In the genomic region with DNA sequence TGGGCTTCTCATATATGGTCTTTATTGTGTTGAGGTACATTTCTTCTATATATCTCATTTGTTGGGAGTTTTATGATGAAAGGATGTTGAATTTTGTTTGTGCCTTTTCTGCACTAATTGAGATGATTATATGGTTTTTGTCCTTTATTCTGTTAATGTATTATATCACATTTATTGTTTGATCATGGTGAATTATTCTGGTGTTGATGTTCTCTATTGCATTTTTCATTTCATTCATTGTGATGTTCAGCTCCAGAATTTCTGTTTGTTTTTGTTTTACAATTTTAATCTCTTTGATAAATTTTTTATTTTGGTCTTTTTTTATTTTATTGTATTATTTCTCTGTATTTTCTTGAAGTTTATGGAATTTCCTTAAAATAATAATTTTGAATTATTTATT, we compare ENCODE assay signal across 28 cellular contexts.
"Had no signal": no experiment of that assay in that cellular context is flagged by ENCODE, and none has a peak within 500 bp of the region (broad histone marks: within the 10 kb centered on the region; RNA-seq: fewer than 3 reads in every experiment).

No MANE protein-coding gene starts in this region.

- H3K27ac ChIP-seq: ascending aorta, breast epithelium, cardiac muscle cell, colonic mucosa, epithelial cell of prostate, esophagus squamous epithelium had no signal

- H3K4me1 ChIP-seq: ascending aorta, breast epithelium, colonic mucosa, esophagus squamous epithelium had no signal

- H3K36me3 ChIP-seq: ascending aorta, breast epithelium, cardiac muscle cell, colonic mucosa, esophagus squamous epithelium had no signal

- H3K4me3 ChIP-seq: ascending aorta, breast epithelium, cardiac muscle cell, colonic mucosa, esophagus squamous epithelium had no signal

- H3K27me3 ChIP-seq: ascending aorta, breast epithelium, cardiac muscle cell, colonic mucosa, esophagus squamous epithelium had no signal

- ATAC-seq: activated naive CD4-positive, alpha-beta T cell treated with anti-CD3 and anti-CD28 coated beads, Interleukin-2, amount 50 U/mL, for 72 hours; activated T-cell treated with anti-CD3 and anti-CD28 coated beads, Interleukin-2, amount 50 U/mL, for 72 hours had no signal

- H3K9me3 ChIP-seq: colonic mucosa had no signal

- FAIRE-seq: endometrium, endothelial cell of umbilical vein had no signal

- DNase-seq: activated CD4-positive, alpha-beta memory T cell treated with anti-CD3 and anti-CD28 coated beads, Interleukin-2, amount 10 ng/mL, durations not matched to agents 7 days and 5 days; activated CD4-positive, alpha-beta T cell treated with anti-CD3 and anti-CD28 coated beads for 1 hour; activated CD4-positive, alpha-beta T cell treated with anti-CD3 and anti-CD28 coated beads for 4 hours; activated CD4-positive, alpha-beta T cell treated with anti-CD3 and anti-CD28 coated beads, Interleukin-2, amount 10 ng/mL, durations not matched to agents 7 days and 5 days; activated CD4-positive, alpha-beta T cell treated with anti-CD3 and anti-CD28 coated beads, Interleukin-2, amount 50 U/mL, for 4 hours; activated CD8-positive, alpha-beta memory T cell treated with anti-CD3 and anti-CD28 coated beads, Interleukin-2, amount 50 U/mL, for 48 hours; activated gamma-delta T cell; activated naive CD4-positive, alpha-beta T cell; activated naive CD4-positive, alpha-beta T cell treated with anti-CD3 and anti-CD28 coated beads, Interleukin-2, amount 10 ng/mL, durations not matched to agents 7 days and 5 days; activated naive CD8-positive, alpha-beta T cell treated with anti-CD3 and anti-CD28 coated beads, Interleukin-2, amount 10 ng/mL, durations not matched to agents 7 days and 5 days; activated T-cell treated with anti-CD3 and anti-CD28 coated beads for 4 hours; activated T-cell treated with anti-CD3 and anti-CD28 coated beads, Interleukin-2, amount 50 U/mL, for 24 hours; activated T-cell treated with anti-CD3 and anti-CD28 coated beads, Interleukin-2, amount 50 U/mL, for 72 hours; central memory CD4-positive, alpha-beta T cell; cerebellar nuclear complex; colonic mucosa; effector CD8-positive, alpha-beta T cell; esophagus squamous epithelium; foreskin melanocyte; head of caudate nucleus; T-helper 2 cell had no signal
